1 cellular context compared by ENCODE assay signal in the genomic region with DNA sequence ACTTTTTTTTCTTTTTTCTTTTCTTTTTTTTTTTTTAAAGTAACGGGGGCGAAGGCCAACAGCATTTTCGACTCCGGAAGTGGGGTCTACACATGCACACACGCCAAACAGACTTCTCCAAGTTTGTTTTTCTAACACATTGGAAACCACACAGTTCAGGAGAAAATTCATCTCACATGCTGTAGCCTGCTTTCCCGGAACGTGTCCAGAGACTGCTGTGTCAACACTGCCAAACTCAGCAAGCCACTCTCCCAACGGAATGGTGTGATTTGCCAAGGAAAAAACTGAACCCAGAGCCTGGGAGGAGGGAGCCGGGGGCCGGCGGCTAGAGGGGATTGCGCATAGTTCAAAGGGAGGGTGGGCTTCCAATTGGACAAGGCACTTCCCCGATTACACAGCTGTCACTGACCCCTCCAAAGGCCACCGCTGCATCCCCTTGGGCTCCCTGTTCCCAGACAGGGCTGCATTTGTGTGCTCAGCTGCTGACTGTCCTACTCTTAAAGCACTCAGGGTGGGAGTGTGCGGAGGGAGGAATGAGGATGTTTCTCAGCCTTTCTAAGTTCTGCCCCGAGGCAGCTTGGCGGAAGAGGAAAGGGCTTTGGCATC.
TF ChIP-seq lines count a peak whose summit lies in the region.

No MANE protein-coding gene starts in this region.

TF ChIP-seq in HepG2, 621 proteins besides CTCF, POLR2A, EP300 and RAD21 (continued from another document):
- TF ChIP-seq, protein P1, sequence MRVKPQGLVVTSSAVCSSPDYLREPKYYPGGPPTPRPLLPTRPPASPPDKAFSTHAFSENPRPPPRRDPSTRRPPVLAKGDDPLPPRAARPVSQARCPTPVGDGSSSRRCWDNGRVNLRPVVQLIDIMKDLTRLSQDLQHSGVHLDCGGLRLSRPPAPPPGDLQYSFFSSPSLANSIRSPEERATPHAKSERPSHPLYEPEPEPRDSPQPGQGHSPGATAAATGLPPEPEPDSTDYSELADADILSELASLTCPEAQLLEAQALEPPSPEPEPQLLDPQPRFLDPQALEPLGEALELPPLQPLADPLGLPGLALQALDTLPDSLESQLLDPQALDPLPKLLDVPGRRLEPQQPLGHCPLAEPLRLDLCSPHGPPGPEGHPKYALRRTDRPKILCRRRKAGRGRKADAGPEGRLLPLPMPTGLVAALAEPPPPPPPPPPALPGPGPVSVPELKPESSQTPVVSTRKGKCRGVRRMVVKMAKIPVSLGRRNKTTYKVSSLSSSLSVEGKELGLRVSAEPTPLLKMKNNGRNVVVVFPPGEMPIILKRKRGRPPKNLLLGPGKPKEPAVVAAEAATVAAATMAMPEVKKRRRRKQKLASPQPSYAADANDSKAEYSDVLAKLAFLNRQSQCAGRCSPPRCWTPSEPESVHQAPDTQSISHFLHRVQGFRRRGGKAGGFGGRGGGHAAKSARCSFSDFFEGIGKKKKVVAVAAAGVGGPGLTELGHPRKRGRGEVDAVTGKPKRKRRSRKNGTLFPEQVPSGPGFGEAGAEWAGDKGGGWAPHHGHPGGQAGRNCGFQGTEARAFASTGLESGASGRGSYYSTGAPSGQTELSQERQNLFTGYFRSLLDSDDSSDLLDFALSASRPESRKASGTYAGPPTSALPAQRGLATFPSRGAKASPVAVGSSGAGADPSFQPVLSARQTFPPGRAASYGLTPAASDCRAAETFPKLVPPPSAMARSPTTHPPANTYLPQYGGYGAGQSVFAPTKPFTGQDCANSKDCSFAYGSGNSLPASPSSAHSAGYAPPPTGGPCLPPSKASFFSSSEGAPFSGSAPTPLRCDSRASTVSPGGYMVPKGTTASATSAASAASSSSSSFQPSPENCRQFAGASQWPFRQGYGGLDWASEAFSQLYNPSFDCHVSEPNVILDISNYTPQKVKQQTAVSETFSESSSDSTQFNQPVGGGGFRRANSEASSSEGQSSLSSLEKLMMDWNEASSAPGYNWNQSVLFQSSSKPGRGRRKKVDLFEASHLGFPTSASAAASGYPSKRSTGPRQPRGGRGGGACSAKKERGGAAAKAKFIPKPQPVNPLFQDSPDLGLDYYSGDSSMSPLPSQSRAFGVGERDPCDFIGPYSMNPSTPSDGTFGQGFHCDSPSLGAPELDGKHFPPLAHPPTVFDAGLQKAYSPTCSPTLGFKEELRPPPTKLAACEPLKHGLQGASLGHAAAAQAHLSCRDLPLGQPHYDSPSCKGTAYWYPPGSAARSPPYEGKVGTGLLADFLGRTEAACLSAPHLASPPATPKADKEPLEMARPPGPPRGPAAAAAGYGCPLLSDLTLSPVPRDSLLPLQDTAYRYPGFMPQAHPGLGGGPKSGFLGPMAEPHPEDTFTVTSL (CRISPR knock-in tag; IDR thresholded peaks at IDR 0.05; ENCODE audit: borderline replicate concordance) = no peak
- TF ChIP-seq ZMYM4 (CRISPR knock-in tag; IDR thresholded peaks at IDR 0.05) = 0 out of 2 replicates have a peak, but pooled peaks have one; percentile 9
- TF ChIP-seq ZNF724P (CRISPR knock-in tag; IDR thresholded peaks at IDR 0.05; ENCODE audit: borderline replicate concordance) = peak; percentile 34; the same call in 1 of the 2 replicates
- no peak for TF ChIP-seq IRX3 (CRISPR knock-in tag; IDR thresholded peaks at IDR 0.05; ENCODE audit: borderline replicate concordance, low read depth)
- TF ChIP-seq KDM5B (CRISPR knock-in tag; IDR thresholded peaks at IDR 0.05; ENCODE audit: borderline replicate concordance) = 0 out of 2 replicates have a peak, but pooled peaks have one; percentile 36
- no peak for TF ChIP-seq FOXA1 (IDR thresholded peaks at IDR 0.05)
- TF ChIP-seq FOXA1 (CRISPR knock-in tag; IDR thresholded peaks at IDR 0.05) = peak; percentile 51; the same call in 1 of the 2 replicates
- no peak for TF ChIP-seq JARID2 (CRISPR knock-in tag; IDR thresholded peaks at IDR 0.05; ENCODE audit: insufficient replicate concordance)
- TF ChIP-seq TCF7 (IDR thresholded peaks at IDR 0.05; ENCODE audit: low read depth) = 0 out of 2 replicates have a peak, but pooled peaks have one; percentile 19
- TF ChIP-seq, protein P2, sequence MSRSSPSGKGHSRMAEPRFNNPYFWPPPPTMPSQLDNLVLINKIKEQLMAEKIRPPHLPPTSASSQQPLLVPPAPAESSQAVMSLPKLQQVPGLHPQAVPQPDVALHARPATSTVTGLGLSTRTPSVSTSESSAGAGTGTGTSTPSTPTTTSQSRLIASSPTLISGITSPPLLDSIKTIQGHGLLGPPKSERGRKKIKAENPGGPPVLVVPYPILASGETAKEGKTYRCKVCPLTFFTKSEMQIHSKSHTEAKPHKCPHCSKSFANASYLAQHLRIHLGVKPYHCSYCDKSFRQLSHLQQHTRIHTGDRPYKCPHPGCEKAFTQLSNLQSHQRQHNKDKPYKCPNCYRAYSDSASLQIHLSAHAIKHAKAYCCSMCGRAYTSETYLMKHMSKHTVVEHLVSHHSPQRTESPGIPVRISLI (CRISPR knock-in tag; IDR thresholded peaks at IDR 0.05; ENCODE audit: borderline replicate concordance) = peak; percentile 75; the same call in 1 of the 2 replicates
- TF ChIP-seq TBX2 (CRISPR knock-in tag; IDR thresholded peaks at IDR 0.05; ENCODE audit: borderline replicate concordance) = peak; percentile 37; the same call in 1 of the 2 replicates
- TF ChIP-seq, protein P3, sequence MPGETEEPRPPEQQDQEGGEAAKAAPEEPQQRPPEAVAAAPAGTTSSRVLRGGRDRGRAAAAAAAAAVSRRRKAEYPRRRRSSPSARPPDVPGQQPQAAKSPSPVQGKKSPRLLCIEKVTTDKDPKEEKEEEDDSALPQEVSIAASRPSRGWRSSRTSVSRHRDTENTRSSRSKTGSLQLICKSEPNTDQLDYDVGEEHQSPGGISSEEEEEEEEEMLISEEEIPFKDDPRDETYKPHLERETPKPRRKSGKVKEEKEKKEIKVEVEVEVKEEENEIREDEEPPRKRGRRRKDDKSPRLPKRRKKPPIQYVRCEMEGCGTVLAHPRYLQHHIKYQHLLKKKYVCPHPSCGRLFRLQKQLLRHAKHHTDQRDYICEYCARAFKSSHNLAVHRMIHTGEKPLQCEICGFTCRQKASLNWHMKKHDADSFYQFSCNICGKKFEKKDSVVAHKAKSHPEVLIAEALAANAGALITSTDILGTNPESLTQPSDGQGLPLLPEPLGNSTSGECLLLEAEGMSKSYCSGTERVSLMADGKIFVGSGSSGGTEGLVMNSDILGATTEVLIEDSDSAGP (CRISPR knock-in tag; IDR thresholded peaks at IDR 0.05; ENCODE audit: borderline replicate concordance) = peak; percentile 82; the same call in 1 of the 2 replicates
- no peak for TF ChIP-seq HOXA3 (CRISPR knock-in tag; IDR thresholded peaks at IDR 0.05)
- TF ChIP-seq DPF2 (CRISPR knock-in tag; IDR thresholded peaks at IDR 0.05; ENCODE audit: borderline replicate concordance, low read depth) = no peak
